In genomic region chr7:129948877-129949291, GRCh38 we compare ENCODE assay signal across 8 cellular contexts. TPM values are rescaled to one million over a fixed set of nuclear protein-coding genes. Genes with fewer than 3 reads are reported as not detected.
DNase-seq lines count a peak whose midpoint lies in the region; ATAC-seq and TF ChIP-seq lines count a peak whose summit lies in the region.

No MANE protein-coding gene starts in this region.

- H3K9ac ChIP-seq in NT2/D1 (ENCODE audit: insufficient read length, low read depth): no peak overlapping the region

- no peak for TF ChIP-seq POLR2A in erythroblast (IDR thresholded peaks at IDR 0.05; ENCODE audit: low read length)

- DNase-seq in C1 segment of cervical spinal cord (lab: John Stamatoyannopoulos, UW) (peak; percentile 35 to 92 (median 85)), NT2/D1 (ENCODE audit: low read depth, low spot score) (peak; percentile 90), activated T-cell treated with anti-CD3 and anti-CD28 coated beads for 24 hours (ENCODE audit: low read depth) (peak; percentile 72), erythroblast (lab: John Stamatoyannopoulos, UW) (peak; percentile 86 to 88), mucosa of gallbladder (ENCODE audit: low spot score) (peak; percentile 92)
- peak; percentile 62 for DNase-seq in stimulated activated CD8-positive, alpha-beta memory T cell treated with anti-CD3 and anti-CD28 coated beads, Interleukin-4, amount 100 ng/mL, for 24 hours (ENCODE audit: low read depth)

- H3K4me1 ChIP-seq in NT2/D1 (ENCODE audit: insufficient read depth, insufficient read length): no peaks in the 10 kb centered on the region

- H3K9me3 ChIP-seq in NT2/D1 (ENCODE audit: insufficient read depth, low read length): no peaks in the 10 kb centered on the region

- H3K36me3 ChIP-seq in NT2/D1 (ENCODE audit: insufficient read depth, insufficient read length, low read length): peaks cover 5% of the 10 kb centered on the region

- H3K4me3 ChIP-seq in NT2/D1 (ENCODE audit: insufficient read length, low read depth): no peak overlapping the region

- peak; percentile 55 for ATAC-seq in GM19351 (IDR thresholded peaks at IDR 0.05; ENCODE audit: unreplicated experiment)
- ATAC-seq in HG03565 (IDR thresholded peaks at IDR 0.05; ENCODE audit: unreplicated experiment): peak; percentile 43

- no peaks in the 10 kb centered on the region for H3K27me3 ChIP-seq in NT2/D1 (ENCODE audit: insufficient read depth, insufficient read length)

RNA-seq across cellular contexts. Expression of gene UBE2H, which starts 3.9 kb away (rescaled TPM):
- total RNA-seq in mucosa of gallbladder: 79.9 TPM
